Comparison of ENCODE assay signal across 1 cellular context in genomic region chr4:159977907-159978617, GRCh38.
TF ChIP-seq lines count a peak whose summit lies in the region.

No MANE protein-coding gene starts in this region.

TF ChIP-seq in H1, 55 proteins besides CTCF, POLR2A, EP300 and RAD21:
- TF ChIP-seq, protein P1, sequence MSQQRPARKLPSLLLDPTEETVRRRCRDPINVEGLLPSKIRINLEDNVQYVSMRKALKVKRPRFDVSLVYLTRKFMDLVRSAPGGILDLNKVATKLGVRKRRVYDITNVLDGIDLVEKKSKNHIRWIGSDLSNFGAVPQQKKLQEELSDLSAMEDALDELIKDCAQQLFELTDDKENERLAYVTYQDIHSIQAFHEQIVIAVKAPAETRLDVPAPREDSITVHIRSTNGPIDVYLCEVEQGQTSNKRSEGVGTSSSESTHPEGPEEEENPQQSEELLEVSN (IDR thresholded peaks at IDR 0.05), result peak; percentile 62; the same call in 1 of the 2 replicates
- TF ChIP-seq, protein P2, sequence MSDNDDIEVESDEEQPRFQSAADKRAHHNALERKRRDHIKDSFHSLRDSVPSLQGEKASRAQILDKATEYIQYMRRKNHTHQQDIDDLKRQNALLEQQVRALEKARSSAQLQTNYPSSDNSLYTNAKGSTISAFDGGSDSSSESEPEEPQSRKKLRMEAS (IDR thresholded peaks at IDR 0.05), result peak; percentile 32; the same call in 1 of the 2 replicates
- no peak for TF ChIP-seq CTBP2 (IDR thresholded peaks at IDR 0.05; ENCODE audit: borderline replicate concordance, insufficient read depth, insufficient read length, low read length)
TF ChIP-seq in H1: peak in this region for 2.
